In the genomic region with DNA sequence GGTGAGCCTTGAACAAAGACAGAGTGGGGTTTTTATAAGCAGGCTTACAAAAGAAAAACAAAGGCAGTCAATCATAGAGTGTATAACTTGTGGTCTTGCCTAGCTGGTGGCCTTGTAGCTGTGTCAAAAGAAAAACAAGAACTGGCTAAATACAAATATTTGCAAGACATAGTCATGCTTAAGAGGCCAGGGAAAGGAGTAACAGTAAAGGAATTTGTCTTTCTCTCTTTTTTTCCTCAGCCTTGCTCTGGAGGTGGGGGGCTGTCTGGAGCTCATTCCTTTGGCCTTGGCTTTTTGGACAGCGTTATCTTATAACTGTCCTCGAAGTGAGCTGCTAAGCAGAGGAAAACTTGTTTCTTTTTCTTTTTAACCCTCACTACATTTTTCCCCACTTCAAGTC, we compare ENCODE assay signal across 14 cellular contexts. TPM values are rescaled to one million over a fixed set of nuclear protein-coding genes. Genes with fewer than 3 reads are reported as not detected.
DNase-seq lines count a peak whose midpoint lies in the region; ATAC-seq and TF ChIP-seq lines count a peak whose summit lies in the region.
"Had no signal": no experiment of that assay in that cellular context is flagged by ENCODE, and none has a peak within 500 bp of the region (broad histone marks: within the 10 kb centered on the region; RNA-seq: fewer than 3 reads in every experiment).

No MANE protein-coding gene starts in this region.

- DNase-seq in GM04504 (ENCODE audit: low read depth): peak; percentile 50
- DNase-seq in adrenal gland: peak in 4 of 7 donors; percentile 24 to 55 (median 54)
- DNase-seq in foreskin fibroblast: peak; percentile 76 to 79
- DNase-seq in smooth muscle cell of the brain vasculature (ENCODE audit: low read depth, low spot score): peak; percentile 65
- DNase-seq in effector CD4-positive, alpha-beta T cell: no peak
- DNase-seq: activated CD8-positive, alpha-beta memory T cell treated with anti-CD3 and anti-CD28 coated beads, Interleukin-2, amount 50 U/mL, for 4 hours; DMS 273 treated with DMSO at 0.1 percent for 48 hours; NCI-H1048; NCI-H510A; SHP77 treated with DMSO at 0.1 percent for 48 hours had no signal

- H3K9me3 ChIP-seq in adrenal gland (replicated peaks in 1 of 3): no peaks in the 10 kb centered on the region
- H3K9me3 ChIP-seq: right atrium auricular region, suprapubic skin had no signal

- no peaks in the 10 kb centered on the region for H3K36me3 ChIP-seq in adrenal gland (replicated peaks in 1 of 2)
- H3K36me3 ChIP-seq: right atrium auricular region, suprapubic skin had no signal

- no peak for TF ChIP-seq POLR2A in adrenal gland (IDR thresholded peaks at IDR 0.05)

- peaks cover 13 to 20% of the 10 kb centered on the region in 2 donors for H3K4me1 ChIP-seq in adrenal gland (replicated peaks in 1 of 2)
- H3K4me1 ChIP-seq: right atrium auricular region, suprapubic skin had no signal

- peak overlapping the region; percentile 12 to 73 (median 63) for H3K27ac ChIP-seq in adrenal gland
- H3K27ac ChIP-seq: right atrium auricular region, suprapubic skin had no signal

- 21 to 37% (median 24%) methylated on average over 2 of the region's 2 CpGs for WGBS in adrenal gland, 4 donors

- intact Hi-C loops in adrenal gland (cut with DNase I): no loop called here

- H3K4me3 ChIP-seq in adrenal gland (no peak overlapping the region), foreskin fibroblast (ENCODE audit: low read depth in 1 of 2, low read length in 2 of 2) (no peak overlapping the region)
- H3K4me3 ChIP-seq: right atrium auricular region, suprapubic skin had no signal

- ATAC-seq in GM21717 (IDR thresholded peaks at IDR 0.05; ENCODE audit: unreplicated experiment) (no peak), HG02981 (IDR thresholded peaks at IDR 0.05; ENCODE audit: unreplicated experiment) (no peak)

- H3K27me3 ChIP-seq in adrenal gland: no peaks in the 10 kb centered on the region
- H3K27me3 ChIP-seq: right atrium auricular region, suprapubic skin had no signal

- no peak for TF ChIP-seq CTCF in adrenal gland (IDR thresholded peaks at IDR 0.05)
- no peak for TF ChIP-seq CTCF in foreskin fibroblast (IDR thresholded peaks at IDR 0.05; ENCODE audit: low read depth, low read length)

RNA-seq across cellular contexts. Expression of gene CEL, which starts 14.1 kb away (rescaled TPM):
- total RNA-seq in adrenal gland: 1 to 10 TPM in 5 of 8 donors, under 1 TPM in 2, not detected in 1; 0.28 to 6.1 (median 1.6) TPM
- 1 to 10 TPM in 2 of 3 donors, under 1 TPM in 1; 0.27 to 2.7 (median 2.4) TPM for polyA plus RNA-seq in adrenal gland

RNA-seq across cellular contexts. Expression of gene RALGDS, which starts 45.1 kb away (rescaled TPM):
- 100 to 1,000 TPM in 1 of 8 donors, 10 to 100 TPM in 7; 38.9 to 104 (median 67.5) TPM for total RNA-seq in adrenal gland
- 100 to 1,000 TPM in 1 of 3 donors, 10 to 100 TPM in 2; 21.3 to 170 (median 97.8) TPM for polyA plus RNA-seq in adrenal gland

RNA-seq across cellular contexts. Expression of gene GTF3C5, which starts 45.1 kb away (rescaled TPM):
- total RNA-seq in adrenal gland: 10 to 100 TPM; 43.9 to 84.5 (median 57.4) TPM
- polyA plus RNA-seq in adrenal gland: 100 to 1,000 TPM in 1 of 3 donors, 10 to 100 TPM in 2; 51.2 to 139 (median 99.5) TPM
